In genomic region chr3:104564045-104564643, GRCh38 we compare ENCODE assay signal across 8 cellular contexts.
A peak's percentile ranks its signal among the peaks of the same experiment; 100 is the strongest.
DNase-seq lines count a peak whose midpoint lies in the region; ATAC-seq, FAIRE-seq and TF ChIP-seq lines count a peak whose summit lies in the region.

No MANE protein-coding gene starts in this region.

- CTCF ChIA-PET in BJ (lab: Yijun Ruan, JAX): interaction anchor here (0.6 kb wide), 1 partner anchor 801 kb away, joined by 3 read pairs; no protein-coding TSS in a partner anchor
- CTCF ChIA-PET in HCT116 (lab: Charles Lee): no interaction called here

- H3K4me2 ChIP-seq in HCT116 (ENCODE audit: low read length): no peak overlapping the region

- H3K4me1 ChIP-seq in HCT116 (ENCODE audit: control insufficient read depth in 1 of 2, insufficient read depth in 2 of 2, low read length in 2 of 2): no peaks in the 10 kb centered on the region
- no peaks in the 10 kb centered on the region for H3K4me1 ChIP-seq in ascending aorta
- no peaks in the 10 kb centered on the region for H3K4me1 ChIP-seq in kidney (ENCODE audit: control insufficient read depth in 1 of 2, insufficient read depth in 1 of 2, low read depth in 1 of 2, low read length in 2 of 2)

- H2AFZ ChIP-seq in HCT116 (ENCODE audit: low read depth, low read length, poor library complexity, severe bottlenecking): peak overlapping the region; percentile 87

- BruUV-seq in HCT116 (replicated peaks; lab: Mats Ljungman, UMichigan): no TSS peak

- no peaks in the 10 kb centered on the region for H4K20me1 ChIP-seq in HCT116 (ENCODE audit: insufficient read depth)

- RAD21 ChIA-PET in HCT116 (lab: Charles Lee; ENCODE audit: low non-redundant PET in 1 of 2, low total read pairs in 2 of 2, uncharacterized antibody in 2 of 2, unreplicated experiment in 2 of 2): no interaction called here

- no peak for DNase-seq in BJ (ENCODE audit: low read depth)
- DNase-seq in HCT116 (ENCODE audit: low read depth, low spot score): peak; percentile 42
- peak; percentile 45 for DNase-seq in T follicular helper cell (ENCODE audit: low read depth)
- peak in 1 of 2 donors; percentile 78 for DNase-seq in ascending aorta (ENCODE audit: low spot score in 2 of 2)
- DNase-seq in kidney: no peak
- DNase-seq in stimulated activated CD8-positive, alpha-beta memory T cell treated with anti-CD3 and anti-CD28 coated beads, Interleukin-12 subunit alpha, Interleukin-12 subunit beta, amount 100 ng/mL, for 24 hours (ENCODE audit: extremely low read depth): peak; percentile 3
- DNase-seq in D341Med (ENCODE audit: low spot score): no peak

- H3K79me2 ChIP-seq in HCT116 (ENCODE audit: insufficient read depth, low read length): no peaks in the 10 kb centered on the region

- H3K4me3 ChIP-seq in BJ (ENCODE audit: low read depth, low read length): no peak overlapping the region
- no peak overlapping the region for H3K4me3 ChIP-seq in HCT116 (replicated peaks in 1 of 2; ENCODE audit: low read depth in 1 of 2, low read length in 2 of 2)
- H3K4me3 ChIP-seq in ascending aorta: no peak overlapping the region
- H3K4me3 ChIP-seq in kidney (ENCODE audit: low read length in 2 of 2): no peak overlapping the region

- H3K36me3 ChIP-seq in BJ (ENCODE audit: control insufficient read depth, insufficient read depth, low read length): no peaks in the 10 kb centered on the region
- H3K36me3 ChIP-seq in HCT116 (ENCODE audit: control insufficient read depth in 1 of 2, insufficient read depth in 2 of 2, low read length in 2 of 2): no peaks in the 10 kb centered on the region
- H3K36me3 ChIP-seq in ascending aorta: no peaks in the 10 kb centered on the region
- no peaks in the 10 kb centered on the region for H3K36me3 ChIP-seq in kidney (ENCODE audit: control insufficient read depth in 1 of 2, insufficient read depth in 2 of 2, low read length in 2 of 2)

- TF ChIP-seq CTCF in BJ (IDR thresholded peaks at IDR 0.05; ENCODE audit: insufficient read depth, low read depth, low read length) (peak; percentile 75), HCT116 (IDR thresholded peaks at IDR 0.05 in 2 of 3, conservative IDR thresholded peaks at IDR 0.05 in 1 of 3; ENCODE audit: borderline replicate concordance in 1 of 3, insufficient read depth in 1 of 3, low read depth in 2 of 3, low read length in 2 of 3) (peak; percentile 19 to 78 (median 73); a peak in 5 of 6 replicates), ascending aorta (IDR thresholded peaks at IDR 0.05) (peak in 2 of 3 experiments; percentile 43 to 50), kidney (IDR thresholded peaks at IDR 0.05; ENCODE audit: borderline replicate concordance, extremely low read depth, insufficient read depth) (peak; percentile 59)

- H3K9me3 ChIP-seq in HCT116 (ENCODE audit: control insufficient read depth in 1 of 2, insufficient read depth in 1 of 2, low read depth in 1 of 2, low read length in 2 of 2): no peaks in the 10 kb centered on the region
- no peaks in the 10 kb centered on the region for H3K9me3 ChIP-seq in ascending aorta
- no peaks in the 10 kb centered on the region for H3K9me3 ChIP-seq in kidney (ENCODE audit: control insufficient read depth in 1 of 2, low read length in 2 of 2)

- no peak overlapping the region for H3K27ac ChIP-seq in HCT116 (ENCODE audit: low read depth, low read length)
- H3K27ac ChIP-seq in ascending aorta: no peak overlapping the region
- H3K27ac ChIP-seq in kidney (ENCODE audit: low read depth in 2 of 2, low read length in 2 of 2): no peak overlapping the region

- H3K9ac ChIP-seq in HCT116 (ENCODE audit: low read length) (no peak overlapping the region), kidney (ENCODE audit: low read length in 2 of 2) (no peak overlapping the region)

- H3K27me3 ChIP-seq in BJ (ENCODE audit: control insufficient read depth, insufficient read depth, low read length): no peaks in the 10 kb centered on the region
- H3K27me3 ChIP-seq in HCT116 (ENCODE audit: insufficient read depth, low read length): no peaks in the 10 kb centered on the region
- no peaks in the 10 kb centered on the region for H3K27me3 ChIP-seq in ascending aorta

- TF ChIP-seq POLR2A in HCT116 (IDR thresholded peaks at IDR 0.05; ENCODE audit: borderline replicate concordance, extremely low read depth, insufficient read depth, insufficient read length): no peak

- POLR2A ChIA-PET in BJ (lab: Charles Lee) (no interaction called here), HCT116 (lab: Charles Lee) (no interaction called here)

- intact Hi-C loops in HCT116 (cut with micrococcal nuclease) (no loop called here), ascending aorta (cut with DNase I) (no loop called here), kidney (cut with DNase I) (no loop called here)

- no peaks in the 10 kb centered on the region for H3K9me2 ChIP-seq in HCT116 (ENCODE audit: insufficient read depth)

- FAIRE-seq in kidney (lab: Jason Lieb, UNC): peak; percentile 75

- ATAC-seq in HCT116 (no peak), HG03378 (IDR thresholded peaks at IDR 0.05; ENCODE audit: unreplicated experiment) (no peak)

- peak; percentile 22; the same call in 1 of the 2 replicates for TF ChIP-seq RAD21 in HCT116 (IDR thresholded peaks at IDR 0.05; ENCODE audit: low read depth)

TF ChIP-seq in HCT116, 20 proteins besides CTCF, POLR2A, EP300 and RAD21:
- 0 out of 2 replicates have a peak, but pooled peaks have one; percentile 36 for TF ChIP-seq CBX3 (IDR thresholded peaks at IDR 0.05; ENCODE audit: low read depth)
- TF ChIP-seq MAX (IDR thresholded peaks at IDR 0.05): no peak

Comparison
In these comparisons a context has a peak if more than half of its experiments do, and no peak if none do; other contexts are left out.
1. DNase-seq: peak in HCT116 (single experiment), T follicular helper cell (single experiment) and stimulated activated CD8-positive, alpha-beta memory T cell treated with anti-CD3 and anti-CD28 coated beads, Interleukin-12 subunit alpha, Interleukin-12 subunit beta, amount 100 ng/mL, for 24 hours (single experiment); none in BJ (single experiment), kidney (single experiment) and D341Med (single experiment).
2. Peak in every context shown above with its lines, with median percentiles within 50 percentile points of each other: CTCF ChIP-seq.